1 cellular context compared by ENCODE assay signal in genomic region chr5:42992035-42992570, GRCh38.
TF ChIP-seq lines count a peak whose summit lies in the region.

No MANE protein-coding gene starts in this region.

TF ChIP-seq in GM12878, 131 proteins besides CTCF, POLR2A, EP300 and RAD21 (continued from another document and continues in another):
- TF ChIP-seq HSF1 (IDR thresholded peaks at IDR 0.05; ENCODE audit: low read depth, low read length) (no peak), KAT2A (conservative IDR thresholded peaks at IDR 0.05; ENCODE audit: control insufficient read depth, low read depth, low read length) (no peak), SREBF2 (IDR thresholded peaks at IDR 0.05; ENCODE audit: low read length) (no peak), NR2F1 (conservative IDR thresholded peaks at IDR 0.05) (peak; percentile 42; the same call in 1 of the 2 replicates), NRF1 (conservative IDR thresholded peaks at IDR 0.05; ENCODE audit: low read depth, low read length) (no peak), ZNF274 (IDR thresholded peaks at IDR 0.05; ENCODE audit: insufficient read depth, insufficient read length) (no peak), CEBPZ (IDR thresholded peaks at IDR 0.05; ENCODE audit: low read depth, low read length) (no peak), IRF5 (IDR thresholded peaks at IDR 0.05; ENCODE audit: borderline replicate concordance) (peak; percentile 10; the same call in 1 of the 2 replicates), MYC (IDR thresholded peaks at IDR 0.05; ENCODE audit: insufficient read depth, insufficient read length, insufficient replicate concordance, low read length, severe bottlenecking) (no peak), KLF5 (IDR thresholded peaks at IDR 0.05; ENCODE audit: partially characterized antibody) (no peak), MYB (IDR thresholded peaks at IDR 0.05; ENCODE audit: borderline replicate concordance, low read depth, low read length) (no peak), ZNF687 (IDR thresholded peaks at IDR 0.05) (peak; percentile 83), NR2C1 (IDR thresholded peaks at IDR 0.05) (no peak), CEBPB (IDR thresholded peaks at IDR 0.05; ENCODE audit: borderline replicate concordance in 1 of 2, low read depth in 2 of 2, low read length in 2 of 2) (no peak; a peak in 1 of 4 replicates), EED (IDR thresholded peaks at IDR 0.05; ENCODE audit: low read depth) (peak; percentile 74), ZBED1 (IDR thresholded peaks at IDR 0.05; ENCODE audit: borderline replicate concordance) (peak; percentile 49; the same call in 1 of the 2 replicates), WRNIP1 (IDR thresholded peaks at IDR 0.05; ENCODE audit: borderline replicate concordance, low read depth, low read length) (no peak), BCL11A (IDR thresholded peaks at IDR 0.05; ENCODE audit: low read depth, low read length) (no peak; the same call in 1 of the 2 replicates), ZBTB33 (IDR thresholded peaks at IDR 0.05) (no peak), ATF2 (IDR thresholded peaks at IDR 0.05; ENCODE audit: low read length) (no peak), FOXM1 (IDR thresholded peaks at IDR 0.05; ENCODE audit: low read depth, low read length) (peak; percentile 13; the same call in 1 of the 2 replicates), ELK1 (IDR thresholded peaks at IDR 0.05; ENCODE audit: low read depth, low read length) (0 out of 2 replicates have a peak, but pooled peaks have one; percentile 50), ZNF217 (IDR thresholded peaks at IDR 0.05) (0 out of 2 replicates have a peak, but pooled peaks have one; percentile 34), IRF3 (IDR thresholded peaks at IDR 0.05) (no peak), SMC3 (IDR thresholded peaks at IDR 0.05; ENCODE audit: borderline replicate concordance, low read length) (0 out of 2 replicates have a peak, but pooled peaks have one; percentile 12), ZBTB4 (CRISPR knock-in tag; IDR thresholded peaks at IDR 0.05) (no peak), IKZF1 (conservative IDR thresholded peaks at IDR 0.05) (peak; percentile 76), POLR2AphosphoS5 (IDR thresholded peaks at IDR 0.05; ENCODE audit: low read length) (peak; percentile 85), PKNOX1 (IDR thresholded peaks at IDR 0.05) (no peak), SIX5 (IDR thresholded peaks at IDR 0.05; ENCODE audit: low read depth, low read length, severe bottlenecking) (no peak), CBX3 (IDR thresholded peaks at IDR 0.05; ENCODE audit: borderline replicate concordance, low read depth) (no peak), ASH2L (IDR thresholded peaks at IDR 0.05; ENCODE audit: borderline replicate concordance, low read depth) (no peak), BCL3 (IDR thresholded peaks at IDR 0.05; ENCODE audit: borderline replicate concordance, insufficient read depth, low read depth, low read length, poor library complexity, severe bottlenecking) (no peak)
